ENCODE assay signal across 22 cellular contexts in genomic region chr9:83068414-83068813, GRCh38. TPM values are rescaled to one million over a fixed set of nuclear protein-coding genes. Genes with fewer than 3 reads are reported as not detected.
"Had no signal": no experiment of that assay in that cellular context is flagged by ENCODE, and none has a peak within 500 bp of the region (broad histone marks: within the 10 kb centered on the region; RNA-seq: fewer than 3 reads in every experiment).

No MANE protein-coding gene starts in this region.

- DNase-seq: IMR-90; Karpas-422; KG1; MG63; NCI-H1092 treated with DMSO at 0.1 percent for 48 hours; NCI-H1436; NCI-H187; NCI-H2029; NCI-H2081 treated with DMSO at 0.1 percent for 48 hours; NCI-H2171; NCI-H226; NCI-H446; NCI-H510A; NCI-H524 treated with DMSO at 0.1 percent for 48 hours; NCI-H82; NK-92 treated with Interleukin-12 subunit alpha and Interleukin-12 subunit beta, amount 100 ng/mL, for 24 hours; PC-3; SHP77 treated with DMSO at 0.1 percent for 48 hours; SJCRH30 had no signal

- ATAC-seq: Panc1, PC-3, Right ventricle myocardium inferior had no signal

RNA-seq across cellular contexts. Expression of gene RASEF, which starts 5.5 kb away (rescaled TPM):
- total RNA-seq: OCI-LY7 had no signal
